In genomic region chr3:52064561-52064960, GRCh38 we compare ENCODE assay signal across 27 cellular contexts.
"Had no signal": no experiment of that assay in that cellular context is flagged by ENCODE, and none has a peak within 500 bp of the region (broad histone marks: within the 10 kb centered on the region; RNA-seq: fewer than 3 reads in every experiment).

No MANE protein-coding gene starts in this region.

- H3K36me3 ChIP-seq: left ventricle myocardium inferior, pancreas, prostate gland, uterus, WERI-Rb-1 had no signal

- H3K27ac Mint-ChIP-seq: activated CD4-positive, alpha-beta memory T cell treated with anti-CD3 and anti-CD28 coated beads, Interleukin-2, amount 10 ng/mL, durations not matched to agents 7 days and 5 days; activated CD4-positive, alpha-beta T cell treated with anti-CD3 and anti-CD28 coated beads, Interleukin-2, amount 10 ng/mL, durations not matched to agents 24 days and 14 days; activated naive CD4-positive, alpha-beta T cell treated with anti-CD3 and anti-CD28 coated beads, Interleukin-2, amount 10 ng/mL, durations not matched to agents 7 days and 5 days; activated naive CD8-positive, alpha-beta T cell treated with anti-CD3 and anti-CD28 coated beads, Interleukin-2, amount 10 ng/mL, durations not matched to agents 7 days and 5 days; activated T-cell treated with anti-CD3 and anti-CD28 coated beads, Interleukin-2, amount 50 U/mL, for 24 hours; endodermal cell; T-helper 1 cell treated with Interleukin-12 subunit alpha and Interleukin-12 subunit beta and Interleukin-4 antibody, amounts not matched to agents 30 μg/mL and 1 μg/mL, for 36 hours; type B pancreatic cell had no signal

- H3K27me3 ChIP-seq: pancreas, uterus had no signal

- DNase-seq: activated CD4-positive, alpha-beta memory T cell treated with anti-CD3 and anti-CD28 coated beads, Interleukin-2, amount 10 ng/mL, durations not matched to agents 7 days and 5 days; activated CD4-positive, alpha-beta T cell treated with anti-CD3 and anti-CD28 coated beads, Interleukin-2, amount 10 ng/mL, durations not matched to agents 24 days and 14 days; activated CD4-positive, CD25-positive, alpha-beta regulatory T cell treated with anti-CD3 and anti-CD28 coated beads, Interleukin-2, amount 50 U/mL, for 72 hours; activated CD8-positive, alpha-beta memory T cell treated with anti-CD3 and anti-CD28 coated beads, Interleukin-2, amount 50 U/mL, for 48 hours; activated gamma-delta T cell; activated naive CD4-positive, alpha-beta T cell treated with anti-CD3 and anti-CD28 coated beads, Interleukin-2, amount 10 ng/mL, durations not matched to agents 7 days and 5 days; activated naive CD8-positive, alpha-beta T cell treated with anti-CD3 and anti-CD28 coated beads, Interleukin-2, amount 10 ng/mL, durations not matched to agents 7 days and 5 days; activated T-cell treated with anti-CD3 and anti-CD28 coated beads, Interleukin-2, amount 50 U/mL, for 24 hours; amniotic stem cell; central memory CD4-positive, alpha-beta T cell; endodermal cell; left ventricle myocardium inferior; mucosa of descending colon; retina; stimulated activated CD4-positive, alpha-beta T cell treated with anti-CD3 and anti-CD28 coated beads, Interleukin-1b, Interleukin-23, amount 100 ng/mL, for 48 hours; stimulated activated naive CD8-positive, alpha-beta T cell treated with anti-CD3 and anti-CD28 coated beads, Interleukin-15, Interleukin-2, amounts not matched to agents 100 U/mL and 50 U/mL, for 24 hours; T-helper 9 cell; uterus; WERI-Rb-1 had no signal

- H3K36me3 Mint-ChIP-seq: activated naive CD4-positive, alpha-beta T cell treated with anti-CD3 and anti-CD28 coated beads, Interleukin-2, amount 10 ng/mL, durations not matched to agents 7 days and 5 days; activated naive CD8-positive, alpha-beta T cell treated with anti-CD3 and anti-CD28 coated beads, Interleukin-2, amount 10 ng/mL, durations not matched to agents 7 days and 5 days; natural killer cell treated with Interleukin-12 subunit alpha and Interleukin-12 subunit beta and Interleukin-15 and Interleukin-18, amount 100 ng/mL, for 72 hours; type B pancreatic cell had no signal

- H3K4me3 Mint-ChIP-seq: activated CD4-positive, alpha-beta memory T cell treated with anti-CD3 and anti-CD28 coated beads, Interleukin-2, amount 10 ng/mL, durations not matched to agents 7 days and 5 days; activated CD4-positive, alpha-beta T cell treated with anti-CD3 and anti-CD28 coated beads, Interleukin-2, amount 10 ng/mL, durations not matched to agents 24 days and 14 days; activated naive CD4-positive, alpha-beta T cell treated with anti-CD3 and anti-CD28 coated beads, Interleukin-2, amount 10 ng/mL, durations not matched to agents 7 days and 5 days; activated naive CD8-positive, alpha-beta T cell treated with anti-CD3 and anti-CD28 coated beads, Interleukin-2, amount 10 ng/mL, durations not matched to agents 7 days and 5 days; activated T-cell treated with anti-CD3 and anti-CD28 coated beads, Interleukin-2, amount 50 U/mL, for 24 hours; endodermal cell; natural killer cell treated with Interleukin-12 subunit alpha and Interleukin-12 subunit beta and Interleukin-15 and Interleukin-18, amount 100 ng/mL, for 72 hours; T-helper 1 cell treated with Interleukin-12 subunit alpha and Interleukin-12 subunit beta and Interleukin-4 antibody, amounts not matched to agents 30 μg/mL and 1 μg/mL, for 36 hours; type B pancreatic cell had no signal

- H3K27ac ChIP-seq: pancreas, prostate gland, uterus, WERI-Rb-1 had no signal

- H3K4me1 ChIP-seq: pancreas, prostate gland, uterus had no signal

- H3K4me1 Mint-ChIP-seq: activated CD4-positive, alpha-beta T cell treated with anti-CD3 and anti-CD28 coated beads, Interleukin-2, amount 10 ng/mL, durations not matched to agents 24 days and 14 days; endodermal cell had no signal

- H3K9me3 Mint-ChIP-seq: activated CD4-positive, alpha-beta memory T cell treated with anti-CD3 and anti-CD28 coated beads, Interleukin-2, amount 10 ng/mL, durations not matched to agents 7 days and 5 days; activated CD4-positive, alpha-beta T cell treated with anti-CD3 and anti-CD28 coated beads, Interleukin-2, amount 10 ng/mL, durations not matched to agents 24 days and 14 days; activated naive CD4-positive, alpha-beta T cell treated with anti-CD3 and anti-CD28 coated beads, Interleukin-2, amount 10 ng/mL, durations not matched to agents 7 days and 5 days; activated naive CD8-positive, alpha-beta T cell treated with anti-CD3 and anti-CD28 coated beads, Interleukin-2, amount 10 ng/mL, durations not matched to agents 7 days and 5 days; activated T-cell treated with anti-CD3 and anti-CD28 coated beads, Interleukin-2, amount 50 U/mL, for 24 hours; endodermal cell; natural killer cell treated with Interleukin-12 subunit alpha and Interleukin-12 subunit beta and Interleukin-15 and Interleukin-18, amount 100 ng/mL, for 72 hours; T-helper 1 cell treated with Interleukin-12 subunit alpha and Interleukin-12 subunit beta and Interleukin-4 antibody, amounts not matched to agents 30 μg/mL and 1 μg/mL, for 36 hours; type B pancreatic cell had no signal

- H3K9me3 ChIP-seq: left ventricle myocardium inferior, mucosa of descending colon, pancreas, prostate gland, uterus had no signal

- ATAC-seq: natural killer cell treated with Interleukin-12 subunit alpha and Interleukin-12 subunit beta and Interleukin-15 and Interleukin-18, amount 100 ng/mL, for 72 hours; sciatic nerve; stimulated activated naive CD8-positive, alpha-beta T cell treated with anti-CD3 and anti-CD28 coated beads, Interleukin-15, Interleukin-2, amounts not matched to agents 100 U/mL and 50 U/mL, for 24 hours had no signal

- H3K4me3 ChIP-seq: left ventricle myocardium inferior, lung, mucosa of descending colon, pancreas, prostate gland, smooth muscle cell, uterus had no signal

- H3K27me3 Mint-ChIP-seq: activated CD4-positive, alpha-beta memory T cell treated with anti-CD3 and anti-CD28 coated beads, Interleukin-2, amount 10 ng/mL, durations not matched to agents 7 days and 5 days; activated CD4-positive, alpha-beta T cell treated with anti-CD3 and anti-CD28 coated beads, Interleukin-2, amount 10 ng/mL, durations not matched to agents 24 days and 14 days; activated naive CD8-positive, alpha-beta T cell treated with anti-CD3 and anti-CD28 coated beads, Interleukin-2, amount 10 ng/mL, durations not matched to agents 7 days and 5 days; activated T-cell treated with anti-CD3 and anti-CD28 coated beads, Interleukin-2, amount 50 U/mL, for 24 hours; natural killer cell treated with Interleukin-12 subunit alpha and Interleukin-12 subunit beta and Interleukin-15 and Interleukin-18, amount 100 ng/mL, for 72 hours had no signal
